In the genomic region with DNA sequence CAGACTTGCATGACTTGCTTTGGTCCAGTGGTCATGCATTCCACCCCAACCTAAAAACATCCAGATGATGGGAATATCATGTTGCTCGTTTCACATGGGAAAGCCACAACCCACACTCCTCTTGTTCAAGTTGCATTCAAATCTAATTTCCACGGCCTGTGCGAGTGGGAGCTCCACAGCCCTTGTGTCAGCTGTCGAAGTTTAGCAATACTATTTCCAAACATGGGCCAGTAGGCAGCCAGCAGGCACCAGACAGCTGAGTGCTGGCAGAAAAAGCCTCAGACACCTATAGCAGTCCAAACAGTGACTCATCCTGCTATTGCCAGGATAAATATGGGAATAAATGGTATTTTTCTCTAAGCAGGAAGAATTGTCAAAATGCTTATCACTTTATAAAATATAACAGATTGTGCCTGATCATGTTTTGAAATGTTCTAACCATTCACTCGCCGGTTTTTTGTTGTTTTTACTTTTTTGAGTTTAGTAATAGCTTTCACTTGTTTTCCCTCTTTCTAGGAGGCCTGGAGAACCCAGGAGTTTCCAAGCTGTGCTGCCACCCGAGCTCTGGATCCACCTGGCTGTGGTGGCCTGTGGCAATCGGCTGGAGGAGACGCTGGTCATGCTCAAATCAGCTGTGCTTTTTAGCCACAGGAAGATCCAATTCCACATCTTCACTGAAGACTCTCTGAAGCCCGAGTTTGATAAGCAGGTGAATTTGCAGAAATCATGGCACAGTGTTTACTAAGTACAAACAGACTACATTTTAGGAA, we compare ENCODE assay signal across 10 cellular contexts. TPM values are rescaled to one million over a fixed set of nuclear protein-coding genes. Genes with fewer than 3 reads are reported as not detected.
DNase-seq lines count a peak whose midpoint lies in the region; ATAC-seq and TF ChIP-seq lines count a peak whose summit lies in the region.
"Had no signal": no experiment of that assay in that cellular context is flagged by ENCODE, and none has a peak within 500 bp of the region (broad histone marks: within the 10 kb centered on the region; RNA-seq: fewer than 3 reads in every experiment).

No MANE protein-coding gene starts in this region.

- H3K4me1 ChIP-seq in breast epithelium (peaks cover 0 to 3% of the 10 kb centered on the region in 2 donors), subcutaneous abdominal adipose tissue (ENCODE audit: control insufficient read depth in 5 of 5, insufficient read depth in 5 of 5, low read length in 5 of 5) (peaks cover 4 to 23% (median 12%) of the 10 kb centered on the region in 5 donors)

- no peak overlapping the region for H3K4me3 Mint-ChIP-seq in T-helper 17 cell

- H3K36me3 Mint-ChIP-seq in T-helper 17 cell (ENCODE audit: low read depth), result no peaks in the 10 kb centered on the region

- no peaks in the 10 kb centered on the region for H3K27me3 ChIP-seq in breast epithelium
- no peaks in the 10 kb centered on the region for H3K27me3 ChIP-seq in kidney epithelial cell (ENCODE audit: control insufficient read depth, insufficient read depth, low read length)
- no peaks in the 10 kb centered on the region for H3K27me3 ChIP-seq in subcutaneous abdominal adipose tissue (ENCODE audit: control insufficient read depth in 5 of 5, insufficient read depth in 4 of 5, low read length in 5 of 5)

- DNase-seq in HCEC 1CT, result peak; percentile 15
- DNase-seq in breast epithelium (ENCODE audit: low spot score in 2 of 2), result peak in 1 of 2 donors; percentile 39
- peak; percentile 92 for DNase-seq in kidney epithelial cell (ENCODE audit: low read depth)
- DNase-seq in HuH-7.5 (ENCODE audit: low spot score), result no peak
- DNase-seq in T-helper 17 cell, result no peak
- DNase-seq in activated CD4-positive, alpha-beta T cell treated with anti-CD3 and anti-CD28 coated beads, Interleukin-2, amount 50 U/mL, for 1 hour, result no peak
- DNase-seq: NCI-H2227 treated with DMSO at 0.1 percent for 48 hours, WERI-Rb-1 had no signal

- no peak overlapping the region for H3K27ac Mint-ChIP-seq in T-helper 17 cell

- no peak overlapping the region for H3K4me3 ChIP-seq in breast epithelium
- H3K4me3 ChIP-seq in kidney epithelial cell (ENCODE audit: low read depth, low read length), result no peak overlapping the region
- no peak overlapping the region for H3K4me3 ChIP-seq in subcutaneous abdominal adipose tissue (ENCODE audit: low read depth in 1 of 5, low read length in 5 of 5)

- TF ChIP-seq CTCF in breast epithelium (IDR thresholded peaks at IDR 0.05) (no peak), kidney epithelial cell (IDR thresholded peaks at IDR 0.05; ENCODE audit: insufficient read depth, low read length, poor library complexity, severe bottlenecking) (no peak)

- no peaks in the 10 kb centered on the region for H3K9me3 ChIP-seq in breast epithelium
- no peaks in the 10 kb centered on the region for H3K9me3 ChIP-seq in subcutaneous abdominal adipose tissue (ENCODE audit: control insufficient read depth in 5 of 5, low read length in 5 of 5)
- H3K9me3 ChIP-seq in T-helper 17 cell (ENCODE audit: control insufficient read depth, low read length, poor library complexity, severe bottlenecking), result no peaks in the 10 kb centered on the region

- peaks cover 38% of the 10 kb centered on the region for H3K27me3 Mint-ChIP-seq in T-helper 17 cell

- no peak overlapping the region for H3K9ac ChIP-seq in subcutaneous abdominal adipose tissue (ENCODE audit: low read length in 5 of 5)

- no peaks in the 10 kb centered on the region for H3K4me1 Mint-ChIP-seq in T-helper 17 cell

- no peak for ATAC-seq in T-helper 17 cell
- ATAC-seq in GM19328 (IDR thresholded peaks at IDR 0.05; ENCODE audit: unreplicated experiment), result no peak

- H3K27ac ChIP-seq in breast epithelium (peak overlapping the region; percentile 6 to 59), subcutaneous abdominal adipose tissue (ENCODE audit: low read depth, low read length) (peak overlapping the region; percentile 73)
- H3K27ac ChIP-seq: WERI-Rb-1 had no signal

- no peak for TF ChIP-seq POLR2A in breast epithelium (IDR thresholded peaks at IDR 0.05)

- H3K36me3 ChIP-seq in breast epithelium, result no peaks in the 10 kb centered on the region
- no peaks in the 10 kb centered on the region for H3K36me3 ChIP-seq in kidney epithelial cell (ENCODE audit: control insufficient read depth, insufficient read depth, low read length)
- no peaks in the 10 kb centered on the region for H3K36me3 ChIP-seq in subcutaneous abdominal adipose tissue (ENCODE audit: control insufficient read depth in 5 of 5, insufficient read depth in 5 of 5, low read length in 5 of 5)
- H3K36me3 ChIP-seq: WERI-Rb-1 had no signal

- intact Hi-C loops in breast epithelium (cut with DNase I; ENCODE audit: low total_unique reads), result no loop called here

RNA-seq across cellular contexts. Expression of gene GXYLT2, which starts 20.2 kb away (rescaled TPM):
- total RNA-seq in breast epithelium, result 10 to 100 TPM in 1 of 3 donors, 1 to 10 TPM in 2; 5.6 to 15.4 (median 7.4) TPM
- 7.4 and 9.3 TPM in 2 replicates for total RNA-seq in kidney epithelial cell
- under 1 TPM in 1 of 2 donors, not detected in 1; 0.10 TPM for total RNA-seq in T-helper 17 cell

RNA-seq across cellular contexts. Expression of gene SHQ1, which starts 59.8 kb away (rescaled TPM):
- total RNA-seq in breast epithelium (10 to 100 TPM in 2 of 3 donors, 1 to 10 TPM in 1; 9.6 to 19.3 (median 17.4) TPM), kidney epithelial cell (17.8 and 18.6 TPM in 2 replicates), T-helper 17 cell (10 to 100 TPM; 14.0 to 15.4 TPM)

Comparison
In these comparisons a context has a peak if more than half of its experiments do, and no peak if none do; other contexts are left out.
1. DNase-seq: peak in HCEC 1CT (single experiment) and kidney epithelial cell (single experiment); none in HuH-7.5 (single experiment), T-helper 17 cell (0 of 3) and activated CD4-positive, alpha-beta T cell treated with anti-CD3 and anti-CD28 coated beads, Interleukin-2, amount 50 U/mL, for 1 hour (single experiment).